ENCODE assay signal across 8 cellular contexts in genomic region chr19:49877879-49878743, GRCh38. TPM values are rescaled to one million over a fixed set of nuclear protein-coding genes. Genes with fewer than 3 reads are reported as not detected.
DNase-seq lines count a peak whose midpoint lies in the region; ATAC-seq and TF ChIP-seq lines count a peak whose summit lies in the region.

No MANE protein-coding gene starts in this region.

- no peak for TF ChIP-seq CTCF in gastroesophageal sphincter (IDR thresholded peaks at IDR 0.05)

- peak; percentile 81 for ATAC-seq in gastroesophageal sphincter

- 0 to 3% methylated on average over 2 to 15 of the region's 41 CpGs for WGBS in gastroesophageal sphincter (ENCODE audit: low coverage in 1 of 2), 2 donors

- no peak for TF ChIP-seq EP300 in gastroesophageal sphincter (IDR thresholded peaks at IDR 0.05)

- no peak for TF ChIP-seq POLR2A in gastroesophageal sphincter (IDR thresholded peaks at IDR 0.05)

- H3K27ac ChIP-seq in gastroesophageal sphincter (peak overlapping the region; percentile 81 to 100 (median 99)), temporal lobe (ENCODE audit: low read depth, low read length) (peak overlapping the region; percentile 94)

- H3K4me3 ChIP-seq in MG63 (peak overlapping the region; percentile 98), gastroesophageal sphincter (peak overlapping the region; percentile 43 to 88)

- H3K27me3 ChIP-seq in MG63 (no peaks in the 10 kb centered on the region), gastroesophageal sphincter (no peaks in the 10 kb centered on the region)

- peak; percentile 99 for DNase-seq in GM03348 (ENCODE audit: low spot score)
- peak; percentile 97 for DNase-seq in HCEC 1CT
- DNase-seq in MG63, result peak; percentile 98
- DNase-seq in SHP77 treated with DMSO at 0.1 percent for 48 hours (lab: John Stamatoyannopoulos, UW), result peak; percentile 80
- DNase-seq in activated naive CD4-positive, alpha-beta T cell treated with Interleukin-2 at 50 U/mL for 16 hours, result peak; percentile 99
- DNase-seq in nucleus accumbens (lab: John Stamatoyannopoulos, UW), result peak in 54 of 56 donors; percentile 88 to 99 (median 96)

- peaks cover 0 to 52% (median 18%) of the 10 kb centered on the region in 3 donors for H3K4me1 ChIP-seq in gastroesophageal sphincter

- H3K9me3 ChIP-seq in MG63 (no peaks in the 10 kb centered on the region), gastroesophageal sphincter (peaks cover 0 to 4% (median 0%) of the 10 kb centered on the region in 3 donors)

- H3K36me3 ChIP-seq in MG63, result peaks cover 65% of the 10 kb centered on the region
- H3K36me3 ChIP-seq in gastroesophageal sphincter, result peaks cover 0 to 58% of the 10 kb centered on the region in 2 donors

RNA-seq across cellular contexts. Expression of gene TBC1D17, which starts 0.6 kb away (rescaled TPM):
- total RNA-seq in MG63 (2014; rRNA removed; shearing (Covaris generic); ENCODE audit: low replicate concordance), result 5.2 and 11.5 TPM in 2 replicates
- total RNA-seq in gastroesophageal sphincter, result 10 to 100 TPM; 25.1 to 41.9 (median 37.3) TPM
- total RNA-seq in temporal lobe, result 10.6 TPM

RNA-seq across cellular contexts. Expression of gene AKT1S1, which starts 1.0 kb away (rescaled TPM):
- 12.1 and 16.5 TPM in 2 replicates for total RNA-seq in MG63 (2014; rRNA removed; shearing (Covaris generic); ENCODE audit: low replicate concordance)
- total RNA-seq in gastroesophageal sphincter, result 10 to 100 TPM; 14.4 to 24.6 (median 19.7) TPM
- 2.5 TPM for total RNA-seq in temporal lobe

RNA-seq across cellular contexts. Expression of gene PNKP, which starts 10.7 kb away (rescaled TPM):
- total RNA-seq in MG63 (2014; rRNA removed; shearing (Covaris generic); ENCODE audit: low replicate concordance), result 29.4 and 46.4 TPM in 2 replicates
- 10 to 100 TPM; 12.5 to 64.3 (median 29.4) TPM for total RNA-seq in gastroesophageal sphincter
- 10.6 TPM for total RNA-seq in temporal lobe

RNA-seq across cellular contexts. Expression of gene IL4I1, which starts 18.6 kb away (rescaled TPM):
- 3.6 TPM in 1 of 2 replicates, not detected in the other for total RNA-seq in MG63 (2014; rRNA removed; shearing (Covaris generic); ENCODE audit: low replicate concordance)
- 1 to 10 TPM in 1 of 4 donors, under 1 TPM in 1, not detected in 2; 0.39 to 1.2 TPM for total RNA-seq in gastroesophageal sphincter
- not detected for total RNA-seq in temporal lobe

RNA-seq across cellular contexts. Expression of gene PTOV1, which starts 27.2 kb away (rescaled TPM):
- total RNA-seq in MG63 (2014; rRNA removed; shearing (Covaris generic); ENCODE audit: low replicate concordance), result 45.1 and 96.1 TPM in 2 replicates
- 10 to 100 TPM; 52.9 to 89.1 (median 60.0) TPM for total RNA-seq in gastroesophageal sphincter
- total RNA-seq in temporal lobe, result 84.8 TPM

Comparison
In these comparisons a context has a peak if more than half of its experiments do, and no peak if none do; other contexts are left out.
1. Peak in every context shown above with its lines: DNase-seq, ATAC-seq, H3K4me3 ChIP-seq and H3K27ac ChIP-seq.